In the genomic region with DNA sequence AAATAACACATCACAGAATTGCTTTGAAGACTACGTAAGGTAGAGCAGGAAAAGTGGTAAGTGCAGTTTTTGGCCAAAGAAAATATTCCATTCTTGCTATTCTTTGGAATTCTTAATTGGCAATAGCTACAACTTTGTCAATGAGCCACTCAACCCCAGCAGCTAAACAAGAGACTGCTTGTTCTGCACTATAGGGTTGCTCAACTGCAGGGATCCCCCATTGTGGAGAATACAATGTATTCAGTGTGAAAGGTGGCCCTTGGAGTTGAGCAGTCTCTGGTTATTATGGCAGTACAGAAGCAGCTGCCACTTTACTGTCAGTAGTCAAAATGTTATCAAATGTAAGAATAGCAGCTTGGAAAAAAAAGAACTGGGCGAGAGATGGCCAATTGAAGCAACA, we compare ENCODE assay signal across 2 cellular contexts.
TF ChIP-seq lines count a peak whose summit lies in the region.

No MANE protein-coding gene starts in this region.

TF ChIP-seq in Ishikawa, 13 proteins besides CTCF, POLR2A, EP300 and RAD21:
- TF ChIP-seq CEBPB (IDR thresholded peaks at IDR 0.05): 0 out of 2 replicates have a peak, but pooled peaks have one; percentile 26
- TF ChIP-seq TEAD4 (IDR thresholded peaks at IDR 0.05): no peak
- no peak for TF ChIP-seq TCF12 (IDR thresholded peaks at IDR 0.05; ENCODE audit: low read depth)

TF ChIP-seq in H1, 55 proteins besides CTCF, POLR2A, EP300 and RAD21:
- no peak for TF ChIP-seq SAP30 (IDR thresholded peaks at IDR 0.05; ENCODE audit: insufficient read depth, insufficient replicate concordance, low read length)
- peak; percentile 79 for TF ChIP-seq CEBPB (IDR thresholded peaks at IDR 0.05; ENCODE audit: low read depth, low read length)
